In genomic region chr17:661509-661908, GRCh38 we compare ENCODE assay signal across 15 cellular contexts.
"Had no signal": no experiment of that assay in that cellular context is flagged by ENCODE, and none has a peak within 500 bp of the region (broad histone marks: within the 10 kb centered on the region; RNA-seq: fewer than 3 reads in every experiment).

No MANE protein-coding gene starts in this region.

- H3K4me1 Mint-ChIP-seq: activated naive CD8-positive, alpha-beta T cell treated with anti-CD3 and anti-CD28 coated beads, Interleukin-2, amount 50 U/mL, for 24 hours; activated T-helper 17 cell treated with anti-CD3 and anti-CD28 coated beads, Interleukin-2, amount 50 U/mL, for 72 hours had no signal

- H3K9me3 Mint-ChIP-seq: activated naive CD4-positive, alpha-beta T cell treated with anti-CD3 and anti-CD28 coated beads for 36 hours; activated naive CD8-positive, alpha-beta T cell treated with anti-CD3 and anti-CD28 coated beads, Interleukin-2, amount 50 U/mL, for 24 hours; activated T-helper 17 cell treated with anti-CD3 and anti-CD28 coated beads, Interleukin-2, amount 50 U/mL, for 72 hours; dendritic cell treated with granulocyte-macrophage colony-stimulating factor and Interleukin-4, amounts not matched to agents 40 ng/mL and 50 ng/mL, for 4 days; effector memory CD8-positive, alpha-beta T cell; naive B cell had no signal

- H3K27ac Mint-ChIP-seq: activated naive CD4-positive, alpha-beta T cell treated with anti-CD3 and anti-CD28 coated beads for 36 hours; activated naive CD8-positive, alpha-beta T cell treated with anti-CD3 and anti-CD28 coated beads, Interleukin-2, amount 50 U/mL, for 24 hours; dendritic cell treated with granulocyte-macrophage colony-stimulating factor and Interleukin-4, amounts not matched to agents 40 ng/mL and 50 ng/mL, for 4 days had no signal

- H3K27me3 Mint-ChIP-seq: activated naive CD8-positive, alpha-beta T cell treated with anti-CD3 and anti-CD28 coated beads, Interleukin-2, amount 50 U/mL, for 24 hours; activated T-helper 17 cell treated with anti-CD3 and anti-CD28 coated beads, Interleukin-2, amount 50 U/mL, for 72 hours; dendritic cell treated with granulocyte-macrophage colony-stimulating factor and Interleukin-4, amounts not matched to agents 40 ng/mL and 50 ng/mL, for 4 days; effector memory CD8-positive, alpha-beta T cell; naive B cell had no signal

- DNase-seq: activated CD4-positive, alpha-beta T cell treated with anti-CD3 and anti-CD28 coated beads, Interleukin-2, amount 50 U/mL, for 4 hours; activated CD4-positive, CD25-positive, alpha-beta regulatory T cell treated with anti-CD3 and anti-CD28 coated beads, Interleukin-2, amount 50 U/mL, for 72 hours; activated naive CD4-positive, alpha-beta T cell treated with anti-CD3 and anti-CD28 coated beads for 36 hours; activated naive CD8-positive, alpha-beta T cell treated with anti-CD3 and anti-CD28 coated beads, Interleukin-2, amount 50 U/mL, for 24 hours; aorta; effector memory CD8-positive, alpha-beta T cell; heart left ventricle; naive B cell; stimulated activated CD4-positive, alpha-beta T cell treated with anti-CD3 and anti-CD28 coated beads, Interleukin-12 subunit alpha, Interleukin-12 subunit beta, amount 100 ng/mL, for 4 hours; stimulated activated CD4-positive, alpha-beta T cell treated with anti-CD3 and anti-CD28 coated beads, Interleukin-2, amount 100 ng/mL, for 24 hours; T-helper 9 cell had no signal

- H3K4me3 Mint-ChIP-seq: activated naive CD4-positive, alpha-beta T cell treated with anti-CD3 and anti-CD28 coated beads for 36 hours; activated naive CD8-positive, alpha-beta T cell treated with anti-CD3 and anti-CD28 coated beads, Interleukin-2, amount 50 U/mL, for 24 hours; activated T-helper 17 cell treated with anti-CD3 and anti-CD28 coated beads, Interleukin-2, amount 50 U/mL, for 72 hours; dendritic cell treated with granulocyte-macrophage colony-stimulating factor and Interleukin-4, amounts not matched to agents 40 ng/mL and 50 ng/mL, for 4 days; effector memory CD8-positive, alpha-beta T cell had no signal

- FAIRE-seq: frontal cortex, islet of Langerhans had no signal
